16 cellular contexts compared by ENCODE assay signal in the genomic region with DNA sequence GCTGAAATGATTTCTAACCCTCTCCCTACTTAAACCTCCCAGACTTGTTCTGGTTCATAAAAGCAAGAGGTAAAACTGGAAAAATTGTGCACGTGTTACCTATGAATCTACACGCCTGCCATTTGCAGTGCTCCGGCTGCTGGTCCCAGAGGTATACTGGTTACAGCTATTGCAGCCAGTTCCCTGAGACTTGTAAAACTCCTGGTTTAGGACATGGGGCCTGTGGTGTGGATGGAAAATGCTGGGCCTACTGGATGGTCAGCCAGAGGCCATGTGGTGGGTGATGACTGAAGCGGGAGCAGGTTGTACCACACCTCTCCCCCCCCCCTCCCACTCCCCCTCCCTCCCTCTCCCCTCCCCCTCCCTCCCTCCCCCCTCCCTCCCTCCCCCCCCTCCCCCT. TPM values are rescaled to one million over a fixed set of nuclear protein-coding genes. Genes with fewer than 3 reads are reported as not detected.
A peak's percentile ranks its signal among the peaks of the same experiment; 100 is the strongest.
DNase-seq lines count a peak whose midpoint lies in the region; ATAC-seq and TF ChIP-seq lines count a peak whose summit lies in the region.
"Had no signal": no experiment of that assay in that cellular context is flagged by ENCODE, and none has a peak within 500 bp of the region (broad histone marks: within the 10 kb centered on the region; RNA-seq: fewer than 3 reads in every experiment).

No MANE protein-coding gene starts in this region.

- no peak overlapping the region for H3K4me3 ChIP-seq in fibroblast of pulmonary artery (replicated peaks; ENCODE audit: low read depth, low read length)
- no peak overlapping the region for H3K4me3 ChIP-seq in neutrophil (ENCODE audit: low read depth in 1 of 2, low read length in 1 of 2)
- no peak overlapping the region for H3K4me3 ChIP-seq in CD8-positive, alpha-beta memory T cell (ENCODE audit: low read length)
- H3K4me3 ChIP-seq: lung had no signal

- peaks cover 43% of the 10 kb centered on the region for H3K36me3 Mint-ChIP-seq in WTC11
- H3K36me3 Mint-ChIP-seq in CD8-positive, alpha-beta memory T cell = peaks cover 0 to 50% (median 11%) of the 10 kb centered on the region in 3 donors
- H3K36me3 Mint-ChIP-seq: natural killer cell had no signal

- H3K4me1 ChIP-seq in neutrophil (ENCODE audit: control insufficient read depth in 1 of 2, insufficient read depth in 1 of 2, low read depth in 1 of 2, low read length in 1 of 2) = peaks cover 16 to 17% of the 10 kb centered on the region in 2 experiments
- H3K4me1 ChIP-seq in CD8-positive, alpha-beta memory T cell (ENCODE audit: insufficient read depth, low read length) = no peaks in the 10 kb centered on the region

- no peaks in the 10 kb centered on the region for H3K4me1 Mint-ChIP-seq in WTC11
- H3K4me1 Mint-ChIP-seq in CD8-positive, alpha-beta memory T cell = peaks cover 0 to 5% (median 0%) of the 10 kb centered on the region in 3 donors
- H3K4me1 Mint-ChIP-seq: natural killer cell had no signal

- no peaks in the 10 kb centered on the region for H3K9me3 ChIP-seq in neutrophil
- no peaks in the 10 kb centered on the region for H3K9me3 ChIP-seq in CD8-positive, alpha-beta memory T cell (ENCODE audit: low read length)

- no peak overlapping the region for H3K27ac Mint-ChIP-seq in WTC11
- H3K27ac Mint-ChIP-seq in CD8-positive, alpha-beta memory T cell = peak overlapping the region in 1 of 8 donors; percentile 12
- H3K27ac Mint-ChIP-seq: activated CD8-positive, alpha-beta memory T cell treated with anti-CD3 and anti-CD28 coated beads, Interleukin-2, amount 10 ng/mL, durations not matched to agents 7 days and 5 days had no signal

- no peaks in the 10 kb centered on the region for H3K27me3 ChIP-seq in neutrophil
- no peaks in the 10 kb centered on the region for H3K27me3 ChIP-seq in CD8-positive, alpha-beta memory T cell (ENCODE audit: insufficient read depth, low read length, poor library complexity, severe bottlenecking)

- H3K27ac ChIP-seq in neutrophil = peak overlapping the region; percentile 63
- no peak overlapping the region for H3K27ac ChIP-seq in CD8-positive, alpha-beta memory T cell (ENCODE audit: low read depth, low read length)

- H3K9me3 Mint-ChIP-seq in WTC11 = no peaks in the 10 kb centered on the region
- no peaks in the 10 kb centered on the region for H3K9me3 Mint-ChIP-seq in CD8-positive, alpha-beta memory T cell
- H3K9me3 Mint-ChIP-seq: natural killer cell; stimulated activated naive CD8-positive, alpha-beta T cell treated with anti-CD3 and anti-CD28 coated beads, Interleukin-15, Interleukin-2, amounts not matched to agents 100 ng/mL and 50 ng/mL, for 24 hours had no signal

- H3K36me3 ChIP-seq in neutrophil = peaks cover 64% of the 10 kb centered on the region
- no peaks in the 10 kb centered on the region for H3K36me3 ChIP-seq in CD8-positive, alpha-beta memory T cell (ENCODE audit: insufficient read depth, low read length)

- ATAC-seq in WTC11 = peak; percentile 41; the same call in 1 of the 2 replicates
- ATAC-seq in HG03521 (IDR thresholded peaks at IDR 0.05; ENCODE audit: unreplicated experiment) = no peak
- ATAC-seq: activated CD8-positive, alpha-beta memory T cell treated with anti-CD3 and anti-CD28 coated beads, Interleukin-2, amount 10 ng/mL, durations not matched to agents 7 days and 5 days; natural killer cell had no signal

- POLR2A ChIA-PET in WTC11 (lab: Charles Lee) = no interaction called here
- POLR2A ChIA-PET in CD8-positive, alpha-beta memory T cell (lab: Charles Lee) = no interaction called here

- H3K27me3 Mint-ChIP-seq in WTC11 (ENCODE audit: low read depth) = no peaks in the 10 kb centered on the region; the same call in 1 of the 2 replicates
- no peaks in the 10 kb centered on the region for H3K27me3 Mint-ChIP-seq in CD8-positive, alpha-beta memory T cell
- H3K27me3 Mint-ChIP-seq: activated CD8-positive, alpha-beta memory T cell treated with anti-CD3 and anti-CD28 coated beads, Interleukin-2, amount 10 ng/mL, durations not matched to agents 7 days and 5 days; stimulated activated naive CD8-positive, alpha-beta T cell treated with anti-CD3 and anti-CD28 coated beads, Interleukin-15, Interleukin-2, amounts not matched to agents 100 ng/mL and 50 ng/mL, for 24 hours had no signal

- no peak overlapping the region for H3K4me3 Mint-ChIP-seq in WTC11
- no peak overlapping the region for H3K4me3 Mint-ChIP-seq in CD8-positive, alpha-beta memory T cell
- H3K4me3 Mint-ChIP-seq: activated CD8-positive, alpha-beta memory T cell treated with anti-CD3 and anti-CD28 coated beads, Interleukin-2, amount 10 ng/mL, durations not matched to agents 7 days and 5 days; natural killer cell; stimulated activated naive CD8-positive, alpha-beta T cell treated with anti-CD3 and anti-CD28 coated beads, Interleukin-15, Interleukin-2, amounts not matched to agents 100 ng/mL and 50 ng/mL, for 24 hours had no signal

- CTCF ChIA-PET in WTC11 (lab: Charles Lee) = interaction anchor here (1.2 kb wide), 1 partner anchor 29 kb away, joined by 3 read pairs; no protein-coding TSS in a partner anchor
- CTCF ChIA-PET in CD8-positive, alpha-beta memory T cell (lab: Charles Lee) = no interaction called here

- TF ChIP-seq CTCF in WTC11 (IDR thresholded peaks at IDR 0.05) = no peak
- TF ChIP-seq CTCF in fibroblast of pulmonary artery (IDR thresholded peaks at IDR 0.05; ENCODE audit: low read length, missing control alignments) = no peak
- TF ChIP-seq CTCF in neutrophil (IDR thresholded peaks at IDR 0.05) = no peak

- DNase-seq in ELR (ENCODE audit: low read depth) = peak; percentile 30
- no peak for DNase-seq in WTC11 (ENCODE audit: low spot score)
- DNase-seq in fibroblast of pulmonary artery (ENCODE audit: low read depth) = peak; percentile 24
- no peak for DNase-seq in NCI-H69 (lab: John Stamatoyannopoulos, UW)
- DNase-seq in SW480 (ENCODE audit: low spot score) = no peak
- no peak for DNase-seq in CD8-positive, alpha-beta memory T cell
- DNase-seq: activated CD8-positive, alpha-beta memory T cell treated with anti-CD3 and anti-CD28 coated beads, Interleukin-2, amount 10 ng/mL, durations not matched to agents 7 days and 5 days; amniotic stem cell; effector CD8-positive, alpha-beta T cell; natural killer cell; NCI-H748 treated with DMSO at 0.1 percent for 48 hours; stimulated activated CD4-positive, alpha-beta T cell treated with anti-CD3 and anti-CD28 coated beads, Interleukin-1b, Interleukin-23, amount 100 ng/mL, for 48 hours had no signal

TF ChIP-seq in WTC11, 78 proteins besides CTCF, POLR2A, EP300 and RAD21:
- TF ChIP-seq SOX15 (CRISPR knock-in tag; IDR thresholded peaks at IDR 0.05) = no peak
- TF ChIP-seq, protein P1, sequence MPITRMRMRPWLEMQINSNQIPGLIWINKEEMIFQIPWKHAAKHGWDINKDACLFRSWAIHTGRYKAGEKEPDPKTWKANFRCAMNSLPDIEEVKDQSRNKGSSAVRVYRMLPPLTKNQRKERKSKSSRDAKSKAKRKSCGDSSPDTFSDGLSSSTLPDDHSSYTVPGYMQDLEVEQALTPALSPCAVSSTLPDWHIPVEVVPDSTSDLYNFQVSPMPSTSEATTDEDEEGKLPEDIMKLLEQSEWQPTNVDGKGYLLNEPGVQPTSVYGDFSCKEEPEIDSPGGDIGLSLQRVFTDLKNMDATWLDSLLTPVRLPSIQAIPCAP (CRISPR knock-in tag; IDR thresholded peaks at IDR 0.05) = no peak
- no peak for TF ChIP-seq ZNF121 (CRISPR knock-in tag; IDR thresholded peaks at IDR 0.05)
- no peak for TF ChIP-seq NFYB (CRISPR knock-in tag; conservative IDR thresholded peaks at IDR 0.05; ENCODE audit: low read depth)
- no peak for TF ChIP-seq IRF2 (CRISPR knock-in tag; IDR thresholded peaks at IDR 0.05; ENCODE audit: borderline replicate concordance, low read depth)
- no peak for TF ChIP-seq ZBTB21 (CRISPR knock-in tag; IDR thresholded peaks at IDR 0.05; ENCODE audit: borderline replicate concordance)

RNA-seq across cellular contexts. Expression of gene SENP2, which starts 45.0 kb away (rescaled TPM):
- 55.0 to 57.2 TPM (median 56.9 TPM) in 3 replicates for total RNA-seq in WTC11 (2021)
- 10 to 100 TPM; 41.2 to 41.5 TPM for total RNA-seq in CD8-positive, alpha-beta memory T cell
- 15.3 TPM for polyA plus RNA-seq in CD8-positive, alpha-beta memory T cell

Comparison
In these comparisons a context has a peak if more than half of its experiments do, and no peak if none do; other contexts are left out.
1. DNase-seq: peak in ELR (single experiment) and fibroblast of pulmonary artery (single experiment); none in WTC11 (single experiment), NCI-H69 (single experiment), SW480 (single experiment) and CD8-positive, alpha-beta memory T cell (0 of 5).